Comparison of ENCODE assay signal across 8 cellular contexts in the genomic region with DNA sequence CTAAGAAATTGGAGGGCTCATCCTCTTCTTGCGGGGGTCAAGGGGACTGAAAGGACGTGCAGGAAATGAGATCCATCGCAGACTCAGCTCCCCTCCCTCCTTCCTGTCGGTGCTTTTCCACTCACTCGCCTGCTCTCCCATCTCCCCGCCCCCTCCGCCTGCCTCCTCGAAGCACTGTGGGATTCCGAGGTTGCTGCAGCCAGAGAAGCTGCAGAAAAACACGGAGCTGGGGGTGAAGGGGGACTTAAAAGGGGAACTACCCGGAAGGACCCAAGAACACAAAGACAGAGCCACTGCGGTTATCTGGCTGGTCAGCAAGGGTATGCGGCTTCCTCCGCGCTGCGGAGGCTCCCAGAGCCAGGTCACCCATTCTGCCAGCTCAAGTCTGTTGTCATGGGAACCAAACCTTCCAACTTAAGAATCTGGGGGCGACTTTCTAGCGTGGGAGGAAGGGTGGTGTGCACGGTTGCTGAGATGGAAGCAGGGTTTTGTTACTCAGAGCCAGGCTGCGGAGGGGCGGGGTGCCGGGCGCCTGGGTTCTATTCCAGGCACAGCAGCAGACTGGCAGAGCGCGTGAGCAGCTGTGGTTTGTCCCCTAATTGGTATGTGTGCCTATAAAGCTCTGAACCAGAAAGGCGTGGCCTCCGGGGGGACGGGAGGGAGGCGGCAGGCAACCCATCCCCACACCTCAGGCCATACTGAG. TPM values are rescaled to one million over a fixed set of nuclear protein-coding genes. Genes with fewer than 3 reads are reported as not detected.
DNase-seq lines count a peak whose midpoint lies in the region; ATAC-seq and TF ChIP-seq lines count a peak whose summit lies in the region.

No MANE protein-coding gene starts in this region.

- TF ChIP-seq EP300 in ovary (IDR thresholded peaks at IDR 0.05) (no peak), tibial nerve (IDR thresholded peaks at IDR 0.05) (peak in 1 of 2 donors; percentile 7)

- WGBS in adrenal gland, 4 donors: 2 to 5% (median 4%) methylated on average over 27 to 29 of the region's 29 CpGs
- 7 to 15% (median 7%) methylated on average over 29 of the region's 29 CpGs for WGBS in heart left ventricle, 4 donors
- WGBS in ovary, 3 donors: 1 to 3% (median 2%) methylated on average over 28 to 29 of the region's 29 CpGs
- 8% methylated on average over 28 of the region's 29 CpGs for WGBS in tibial nerve, 2 donors

- peak; percentile 49 to 69 for TF ChIP-seq POLR2A in adrenal gland (IDR thresholded peaks at IDR 0.05)
- no peak for TF ChIP-seq POLR2A in heart left ventricle (IDR thresholded peaks at IDR 0.05)
- TF ChIP-seq POLR2A in ovary (IDR thresholded peaks at IDR 0.05): peak; percentile 45
- no peak for TF ChIP-seq POLR2A in tibial nerve (IDR thresholded peaks at IDR 0.05)

- peaks cover 24 to 41% of the 10 kb centered on the region in 2 donors for H3K4me1 ChIP-seq in adrenal gland (replicated peaks in 1 of 2)
- peaks cover 14 to 82% (median 59%) of the 10 kb centered on the region in 12 donors for H3K4me1 ChIP-seq in heart left ventricle
- peaks cover 11% of the 10 kb centered on the region for H3K4me1 ChIP-seq in ovary (ENCODE audit: insufficient read depth)
- peaks cover 0 to 67% (median 38%) of the 10 kb centered on the region in 4 donors for H3K4me1 ChIP-seq in tibial nerve

- intact Hi-C loops in adrenal gland (cut with DNase I) (no loop called here), heart left ventricle (cut with DNase I) (loop anchor here in 6 of 10 donors (5.0 kb wide), 3 partner anchors 36 to 91 kb away; partner anchors contain the start of genes PCDHGC3 (in 5 of the 6) and PCDHGA11 (in 1 of the 6)), ovary (cut with DNase I) (loop anchor here in 3 of 4 donors (2.0 to 5.0 kb wide), 3 partner anchors 36 to 49 kb away; partner anchors contain the start of gene PCDHGC3 (in 3 of the 3))

- H3K4me3 ChIP-seq in adrenal gland (peak overlapping the region; percentile 16 to 54 (median 44)), heart left ventricle (peak overlapping the region; percentile 33 to 67 (median 60)), ovary (peak overlapping the region; percentile 64), tibial nerve (peak overlapping the region; percentile 39 to 58 (median 48))

- H3K9me3 ChIP-seq in adrenal gland (replicated peaks in 1 of 3) (no peaks in the 10 kb centered on the region), heart left ventricle (no peaks in the 10 kb centered on the region), ovary (no peaks in the 10 kb centered on the region), tibial nerve (no peaks in the 10 kb centered on the region)

- ATAC-seq in GM18502 (IDR thresholded peaks at IDR 0.05; ENCODE audit: poor library complexity, unreplicated experiment) (peak; percentile 29), HG03196 (IDR thresholded peaks at IDR 0.05; ENCODE audit: unreplicated experiment) (peak; percentile 24), heart left ventricle (peak; percentile 33 to 73 (median 51)), HG03460 (IDR thresholded peaks at IDR 0.05; ENCODE audit: unreplicated experiment) (no peak)

- H3K27me3 ChIP-seq in adrenal gland (no peaks in the 10 kb centered on the region), heart left ventricle (no peaks in the 10 kb centered on the region), ovary (no peaks in the 10 kb centered on the region), tibial nerve (no peaks in the 10 kb centered on the region)

- no peak for TF ChIP-seq CTCF in adrenal gland (IDR thresholded peaks at IDR 0.05)
- no peak for TF ChIP-seq CTCF in heart left ventricle (IDR thresholded peaks at IDR 0.05)
- TF ChIP-seq CTCF in ovary (IDR thresholded peaks at IDR 0.05): no peak
- no peak for TF ChIP-seq CTCF in tibial nerve (IDR thresholded peaks at IDR 0.05)

- DNase-seq in SK-N-DZ (ENCODE audit: low spot score) (peak; percentile 78), adrenal gland (peak; percentile 88 to 96 (median 92)), heart left ventricle (peak; percentile 78 to 86 (median 85)), ovary (peak; percentile 83 to 85 (median 84)), tibial nerve (ENCODE audit: low spot score in 2 of 2) (peak; percentile 57 to 73)

- H3K36me3 ChIP-seq in adrenal gland (replicated peaks in 1 of 2) (peaks cover 0 to 29% of the 10 kb centered on the region in 2 donors), heart left ventricle (peaks cover 0 to 57% (median 39%) of the 10 kb centered on the region in 9 donors), ovary (no peaks in the 10 kb centered on the region), tibial nerve (peaks cover 0 to 40% (median 0%) of the 10 kb centered on the region in 3 donors)

- H3K27ac ChIP-seq in adrenal gland (peak overlapping the region; percentile 88 to 99 (median 93)), heart left ventricle (peak overlapping the region; percentile 26 to 96 (median 88)), ovary (peak overlapping the region; percentile 74 to 82), tibial nerve (peak overlapping the region; percentile 25 to 81 (median 67))

RNA-seq across cellular contexts. Expression of gene PCDHGC5, which starts 24.9 kb away (rescaled TPM):
- 0.02 and 0.43 TPM in 2 replicates for polyA plus RNA-seq in SK-N-DZ (2014; cell fraction: cytosol; rRNA removed)
- polyA plus RNA-seq in SK-N-DZ (2014; cell fraction: nucleus; rRNA removed): 0.21 and 0.25 TPM in 2 replicates
- total RNA-seq in adrenal gland: 1 to 10 TPM in 7 of 8 donors, under 1 TPM in 1; 0.77 to 5.2 (median 3.1) TPM
- polyA plus RNA-seq in adrenal gland: 1 to 10 TPM in 1 of 3 donors, under 1 TPM in 2; 0.10 to 1.1 (median 0.33) TPM
- total RNA-seq in heart left ventricle: 1 to 10 TPM; 1.5 to 5.4 (median 3.0) TPM
- polyA plus RNA-seq in heart left ventricle: 1 to 10 TPM in 1 of 2 donors, under 1 TPM in 1; 0.72 to 5.4 TPM
- 1 to 10 TPM; 1.4 to 3.5 (median 2.0) TPM for total RNA-seq in ovary
- under 1 TPM; 0.19 to 0.48 TPM for polyA plus RNA-seq in ovary
- 1 to 10 TPM; 3.1 to 5.9 (median 3.8) TPM for total RNA-seq in tibial nerve

RNA-seq across cellular contexts. Expression of gene PCDHGC4, which starts 28.9 kb away (rescaled TPM):
- polyA plus RNA-seq in SK-N-DZ (2014; cell fraction: cytosol; rRNA removed): 5.1 and 6.8 TPM in 2 replicates
- 2.1 and 3.2 TPM in 2 replicates for polyA plus RNA-seq in SK-N-DZ (2014; cell fraction: nucleus; rRNA removed)
- total RNA-seq in adrenal gland: 1 to 10 TPM in 7 of 8 donors, under 1 TPM in 1; 0.30 to 6.1 (median 2.2) TPM
- polyA plus RNA-seq in adrenal gland: 1 to 10 TPM in 1 of 3 donors, under 1 TPM in 2; 0.03 to 1.0 (median 0.53) TPM
- total RNA-seq in heart left ventricle: 10 to 100 TPM in 1 of 9 donors, 1 to 10 TPM in 8; 1.7 to 10.4 (median 2.9) TPM
- 1 to 10 TPM in 1 of 2 donors, under 1 TPM in 1; 0.39 to 4.2 TPM for polyA plus RNA-seq in heart left ventricle
- total RNA-seq in ovary: 1 to 10 TPM; 1.0 to 4.5 (median 2.4) TPM
- under 1 TPM; 0.22 to 0.32 TPM for polyA plus RNA-seq in ovary
- 10 to 100 TPM in 1 of 4 donors, 1 to 10 TPM in 3; 3.3 to 11.7 (median 5.1) TPM for total RNA-seq in tibial nerve

RNA-seq across cellular contexts. Expression of gene PCDHGC3, which starts 38.0 kb away (rescaled TPM):
- 21.5 and 27.2 TPM in 2 replicates for polyA plus RNA-seq in SK-N-DZ (2014; cell fraction: cytosol; rRNA removed)
- 6.1 and 16.1 TPM in 2 replicates for polyA plus RNA-seq in SK-N-DZ (2014; cell fraction: nucleus; rRNA removed)
- total RNA-seq in adrenal gland (100 to 1,000 TPM in 1 of 8 donors, 10 to 100 TPM in 7; 43.3 to 103 (median 77.6) TPM), heart left ventricle (10 to 100 TPM; 12.3 to 32.5 (median 18.4) TPM), ovary (10 to 100 TPM; 19.6 to 85.3 (median 67.7) TPM), tibial nerve (10 to 100 TPM; 40.4 to 77.7 (median 56.3) TPM)
- polyA plus RNA-seq in adrenal gland (100 to 1,000 TPM in 1 of 3 donors, 10 to 100 TPM in 2; 70.4 to 112 (median 90.9) TPM), heart left ventricle (10 to 100 TPM; 23.3 to 34.8 TPM), ovary (10 to 100 TPM; 63.1 to 92.9 TPM)

Comparison
In these comparisons a context has a peak if more than half of its experiments do, and no peak if none do; other contexts are left out.
1. POLR2A ChIP-seq: peak in adrenal gland (2 of 2) and ovary (single experiment); none in heart left ventricle (0 of 2) and tibial nerve (0 of 2).
2. intact Hi-C loops: an anchor here in heart left ventricle (5.0 kb wide) and ovary (2.0 to 5.0 kb wide); none called in adrenal gland.
3. Peak in every context shown above with its lines, with median percentiles within 50 percentile points of each other: DNase-seq, H3K27ac ChIP-seq and H3K4me3 ChIP-seq.